In genomic region chr19:18488838-18489626, GRCh38 we compare ENCODE assay signal across 8 cellular contexts. TPM values are rescaled to one million over a fixed set of nuclear protein-coding genes. Genes with fewer than 3 reads are reported as not detected.
DNase-seq lines count a peak whose midpoint lies in the region; ATAC-seq and TF ChIP-seq lines count a peak whose summit lies in the region.

No MANE protein-coding gene starts in this region.

- H3K27ac ChIP-seq in mammary epithelial cell (ENCODE audit: insufficient read depth, low read depth, low read length) (no peak overlapping the region), left lung (peak overlapping the region in 1 of 2 donors; percentile 7)

- TF ChIP-seq RAD21 in Ishikawa (IDR thresholded peaks at IDR 0.05; ENCODE audit: low read depth) = peak; percentile 31; the same call in 1 of the 2 replicates

- dilution Hi-C loops in mammary epithelial cell (cut with HindIII; ENCODE audit: low sequenced_read_pairs) = loop anchor here (5.0 kb wide), 4 partner anchors 38 to 268 kb away; partner anchors contain the start of gene REX1BD

- TF ChIP-seq CTCF in BJ (IDR thresholded peaks at IDR 0.05; ENCODE audit: insufficient read depth, low read depth, low read length) (peak; percentile 28; the same call in 1 of the 2 replicates), mammary epithelial cell (conservative IDR thresholded peaks at IDR 0.05 in 1 of 2, IDR thresholded peaks at IDR 0.05 in 1 of 2; ENCODE audit: extremely low read depth in 1 of 2, insufficient read depth in 1 of 2, low read depth in 1 of 2, low read length in 2 of 2) (peak; percentile 26 to 49), left lung (IDR thresholded peaks at IDR 0.05) (no peak)

- peaks cover 98% of the 10 kb centered on the region for H3K79me2 ChIP-seq in mammary epithelial cell (ENCODE audit: insufficient read depth, low read length)

- no peak for TF ChIP-seq EP300 in Ishikawa (IDR thresholded peaks at IDR 0.05; ENCODE audit: borderline replicate concordance)

- intact Hi-C loops in mammary epithelial cell (cut with micrococcal nuclease) (no loop called here), left lung (cut with DNase I) (no loop called here)

- POLR2A ChIA-PET in BJ (lab: Charles Lee) = no interaction called here

- peaks cover 29% of the 10 kb centered on the region for H3K4me1 ChIP-seq in mammary epithelial cell (ENCODE audit: insufficient read depth, low read length)
- H3K4me1 ChIP-seq in left lung = peaks cover 21 to 80% of the 10 kb centered on the region in 2 donors

- no peak overlapping the region for H2AFZ ChIP-seq in mammary epithelial cell (ENCODE audit: low read depth, low read length)

- H3K36me3 ChIP-seq in BJ (ENCODE audit: control insufficient read depth, insufficient read depth, low read length) = peaks cover 8% of the 10 kb centered on the region
- H3K36me3 ChIP-seq in mammary epithelial cell (ENCODE audit: insufficient read depth, low read length) = no peaks in the 10 kb centered on the region
- H3K36me3 ChIP-seq in left lung = no peaks in the 10 kb centered on the region

- no TSS peak for BruUV-seq in mammary epithelial cell (replicated peaks; lab: Mats Ljungman, UMichigan)

- no peak for DNase-seq in BJ (ENCODE audit: low read depth)
- no peak for DNase-seq in mammary epithelial cell
- no peak for DNase-seq in left lung
- DNase-seq in KG1 (lab: John Stamatoyannopoulos, UW) = no peak

- H3K27me3 ChIP-seq in BJ (ENCODE audit: control insufficient read depth, insufficient read depth, low read length) = no peaks in the 10 kb centered on the region
- H3K27me3 ChIP-seq in mammary epithelial cell (ENCODE audit: insufficient read depth, low read length) = no peaks in the 10 kb centered on the region
- no peaks in the 10 kb centered on the region for H3K27me3 ChIP-seq in left lung

- H3K4me3 ChIP-seq in BJ (ENCODE audit: low read depth, low read length) (no peak overlapping the region), mammary epithelial cell (replicated peaks in 1 of 3; ENCODE audit: insufficient read depth in 1 of 3, low read depth in 2 of 3, low read length in 3 of 3) (no peak overlapping the region), left lung (no peak overlapping the region)

- no peaks in the 10 kb centered on the region for H4K20me1 ChIP-seq in mammary epithelial cell (ENCODE audit: insufficient read depth, low read length)

- CTCF ChIA-PET in BJ (lab: Yijun Ruan, JAX) (interaction anchor here (0.6 to 1.6 kb wide), 10 partner anchors 9 to 39 kb away, joined by 3 to 6 read pairs (median 4); no protein-coding TSS in a partner anchor), mammary epithelial cell (lab: Charles Lee; ENCODE audit: low non-redundant PET) (interaction anchor here (0.5 to 0.6 kb wide), 2 partner anchors 67 to 101 kb away, joined by 3 read pairs; no protein-coding TSS in a partner anchor)

- in situ Hi-C loops in mammary epithelial cell (cut with MboI; ENCODE audit: low sequenced_read_pairs in 2 of 2) = no loop called here

- peak; percentile 51 for ATAC-seq in left lung
- ATAC-seq in HG02852 (IDR thresholded peaks at IDR 0.05; ENCODE audit: unreplicated experiment) = no peak
- no peak for ATAC-seq in HG03196 (IDR thresholded peaks at IDR 0.05; ENCODE audit: unreplicated experiment)
- ATAC-seq in HG02623 (IDR thresholded peaks at IDR 0.05; ENCODE audit: unreplicated experiment) = no peak

- no peak overlapping the region for H3K9ac ChIP-seq in mammary epithelial cell (ENCODE audit: insufficient read depth, low read length)

- H3K4me2 ChIP-seq in mammary epithelial cell (ENCODE audit: insufficient read depth, low read depth, low read length) = peak overlapping the region; percentile 16

- no peaks in the 10 kb centered on the region for H3K9me3 ChIP-seq in mammary epithelial cell (replicated peaks; ENCODE audit: insufficient read depth, low read length)
- H3K9me3 ChIP-seq in left lung = no peaks in the 10 kb centered on the region

- WGBS in mammary epithelial cell (ENCODE audit: low coverage, missing lambda C conversion rate) = 40% methylated on average over 13 of the region's 22 CpGs

TF ChIP-seq in Ishikawa, 13 proteins besides CTCF, POLR2A, EP300 and RAD21:
- TF ChIP-seq TAF1 (IDR thresholded peaks at IDR 0.05; ENCODE audit: low read depth) (no peak), FOXM1 (IDR thresholded peaks at IDR 0.05; ENCODE audit: borderline replicate concordance, low read depth) (no peak), YY1 (IDR thresholded peaks at IDR 0.05; ENCODE audit: low read depth) (no peak), MAX (IDR thresholded peaks at IDR 0.05) (no peak), CREB1 (IDR thresholded peaks at IDR 0.05; ENCODE audit: low read depth) (no peak), NFIC (IDR thresholded peaks at IDR 0.05) (no peak), TCF12 (IDR thresholded peaks at IDR 0.05; ENCODE audit: low read depth) (no peak), TEAD4 (IDR thresholded peaks at IDR 0.05) (no peak), USF1 (IDR thresholded peaks at IDR 0.05) (no peak), ZBTB7A (IDR thresholded peaks at IDR 0.05; ENCODE audit: low read depth) (no peak), REST (IDR thresholded peaks at IDR 0.05; ENCODE audit: low read depth) (no peak), CEBPB (IDR thresholded peaks at IDR 0.05) (no peak), EGR1 (IDR thresholded peaks at IDR 0.05) (no peak)

RNA-seq across cellular contexts. Expression of gene ELL, which starts 32.8 kb away (rescaled TPM):
- polyA plus RNA-seq in BJ (2011; rRNA removed) = 4.4 and 10.2 TPM in 2 replicates
- polyA minus RNA-seq in BJ (2011; rRNA and poly(A)+ RNA removed) = 7.1 and 8.7 TPM in 2 replicates
- total RNA-seq in mammary epithelial cell = 10 to 100 TPM; 17.3 to 27.7 TPM
- polyA plus RNA-seq in mammary epithelial cell = 9.5 TPM
- polyA minus RNA-seq in mammary epithelial cell = 10.9 TPM
- 10 to 100 TPM; 13.3 to 22.9 TPM for total RNA-seq in left lung

RNA-seq across cellular contexts. Expression of gene ISYNA1, which starts 51.1 kb away (rescaled TPM):
- polyA plus RNA-seq in BJ (2011; rRNA removed) (13.5 and 27.0 TPM in 2 replicates), mammary epithelial cell (14.9 TPM)
- polyA minus RNA-seq in BJ (2011; rRNA and poly(A)+ RNA removed) = 12.2 and 16.5 TPM in 2 replicates
- total RNA-seq in mammary epithelial cell (10 to 100 TPM; 13.0 to 26.3 TPM), left lung (10 to 100 TPM; 22.8 to 43.9 TPM)
- 10.4 TPM for polyA minus RNA-seq in mammary epithelial cell

RNA-seq across cellular contexts. Expression of gene FKBP8, which starts 54.3 kb away (rescaled TPM):
- 168 and 280 TPM in 2 replicates for polyA plus RNA-seq in BJ (2011; rRNA removed)
- 116 and 177 TPM in 2 replicates for polyA minus RNA-seq in BJ (2011; rRNA and poly(A)+ RNA removed)
- total RNA-seq in mammary epithelial cell = 100 to 1,000 TPM; 201 to 213 TPM
- 165 TPM for polyA plus RNA-seq in mammary epithelial cell
- 75.5 TPM for polyA minus RNA-seq in mammary epithelial cell
- 100 to 1,000 TPM; 176 to 195 TPM for total RNA-seq in left lung

Comparison
In these comparisons a context has a peak if more than half of its experiments do, and no peak if none do; other contexts are left out.
1. CTCF ChIP-seq: peak in BJ (single experiment) and mammary epithelial cell (2 of 2); none in left lung (0 of 2).